1 cellular context compared by ENCODE assay signal in genomic region chr1:178724386-178724733, GRCh38.
TF ChIP-seq lines count a peak whose summit lies in the region.

No MANE protein-coding gene starts in this region.

TF ChIP-seq in K562, 482 proteins besides CTCF, POLR2A, EP300 and RAD21 (continued from another document):
- TF ChIP-seq RERE (CRISPR knock-in tag; IDR thresholded peaks at IDR 0.05; ENCODE audit: borderline replicate concordance) (no peak), ELF1 (tag; IDR thresholded peaks at IDR 0.05) (no peak), NR4A1 (CRISPR knock-in tag; IDR thresholded peaks at IDR 0.05) (no peak), NR4A1 (tag; IDR thresholded peaks at IDR 0.05) (no peak), PKNOX1 (IDR thresholded peaks at IDR 0.05) (peak; percentile 22; the same call in 1 of the 2 replicates), DDX20 (tag; IDR thresholded peaks at IDR 0.05; ENCODE audit: low read depth) (no peak), CLOCK (CRISPR knock-in tag; IDR thresholded peaks at IDR 0.05; ENCODE audit: borderline replicate concordance) (no peak), ZNF408 (CRISPR knock-in tag; IDR thresholded peaks at IDR 0.05; ENCODE audit: low read depth) (no peak), IFI16 (CRISPR knock-in tag; IDR thresholded peaks at IDR 0.05) (no peak), GTF2E2 (tag; IDR thresholded peaks at IDR 0.05) (no peak), DLX4 (CRISPR knock-in tag; IDR thresholded peaks at IDR 0.05) (no peak), BRD9 (IDR thresholded peaks at IDR 0.05; ENCODE audit: low read depth, partially characterized antibody) (no peak), MEIS2 (IDR thresholded peaks at IDR 0.05; ENCODE audit: partially characterized antibody) (peak; percentile 24), PBX2 (CRISPR knock-in tag; IDR thresholded peaks at IDR 0.05; ENCODE audit: low read depth) (no peak), PBX2 (tag; conservative IDR thresholded peaks at IDR 0.05; ENCODE audit: low read depth) (peak; percentile 59; the same call in 1 of the 2 replicates), ZNF274 (IDR thresholded peaks at IDR 0.05; ENCODE audit: borderline replicate concordance, low read depth, low read length) (no peak)
TF ChIP-seq in K562: peak in this region for 4.
